Comparison of ENCODE assay signal across 8 cellular contexts in the genomic region with DNA sequence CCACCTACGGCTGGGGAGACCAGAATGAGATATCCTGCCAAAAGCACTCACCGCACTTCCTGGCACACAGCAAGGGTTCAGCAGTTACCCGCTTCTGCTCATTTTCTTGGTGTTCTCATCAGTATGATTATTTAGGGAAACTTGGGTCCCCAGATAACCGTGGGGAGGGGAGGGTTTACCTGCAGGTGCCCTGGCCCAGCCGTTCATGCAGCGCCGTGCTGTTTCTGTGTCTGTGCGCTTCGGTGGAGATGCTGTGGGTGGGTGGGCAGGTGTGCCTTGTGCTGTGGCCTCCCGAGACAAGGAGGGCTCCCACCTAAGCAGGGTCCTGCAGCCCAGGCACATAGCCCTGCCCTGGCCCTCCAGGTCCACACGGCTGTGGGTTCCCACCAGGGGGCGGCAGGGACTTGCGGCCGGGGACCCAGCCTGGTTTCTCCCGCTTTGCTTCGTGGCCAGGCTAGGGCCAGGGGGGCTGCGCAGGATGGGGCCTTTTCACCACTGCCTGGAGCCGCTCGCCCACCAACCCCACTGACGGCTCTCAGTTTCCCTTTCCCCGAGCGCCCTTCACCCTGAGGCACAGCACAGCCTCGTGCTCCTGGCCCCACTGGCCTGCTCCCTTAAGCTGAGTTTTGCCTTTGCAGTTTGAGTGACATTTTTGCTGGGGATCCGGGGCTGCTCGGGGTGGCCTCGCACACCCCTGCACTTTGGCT.
A peak's percentile ranks its signal among the peaks of the same experiment; 100 is the strongest.
DNase-seq lines count a peak whose midpoint lies in the region; ATAC-seq and TF ChIP-seq lines count a peak whose summit lies in the region.

No MANE protein-coding gene starts in this region.

- no peaks in the 10 kb centered on the region for H3K9me3 ChIP-seq in A673 (ENCODE audit: low read depth, low read length, poor library complexity, severe bottlenecking)
- no peaks in the 10 kb centered on the region for H3K9me3 ChIP-seq in endodermal cell (ENCODE audit: control insufficient read depth, low read length)
- H3K9me3 ChIP-seq in naive thymus-derived CD4-positive, alpha-beta T cell (ENCODE audit: control insufficient read depth in 2 of 3, low read length in 3 of 3): no peaks in the 10 kb centered on the region

- POLR2A ChIA-PET in A673 (lab: Charles Lee; ENCODE audit: low non-redundant PET): no interaction called here
- POLR2A ChIA-PET in activated CD8-positive, alpha-beta T cell treated with anti-CD3 and anti-CD28 coated beads for 36 hours (lab: Charles Lee): interaction anchor here (1.0 kb wide), 1 partner anchor 201 kb away, joined by 3 read pairs; no protein-coding TSS in a partner anchor
- POLR2A ChIA-PET in naive thymus-derived CD4-positive, alpha-beta T cell (lab: Charles Lee): interaction anchor here (0.8 to 2.2 kb wide), 2 partner anchors 200 to 207 kb away, joined by 3 to 7 read pairs; no protein-coding TSS in a partner anchor

- 77 to 80% methylated on average over 11 to 26 of the region's 26 CpGs for WGBS in endodermal cell (ENCODE audit: insufficient coverage in 1 of 2, insufficient read length in 1 of 2), 2 experiments

- TF ChIP-seq CTCF in A673 (conservative IDR thresholded peaks at IDR 0.05; ENCODE audit: low read depth, low read length): peak; percentile 62; the same call in 1 of the 2 replicates
- TF ChIP-seq CTCF in LNCAP (IDR thresholded peaks at IDR 0.05): peak; percentile 49
- TF ChIP-seq CTCF in activated CD8-positive, alpha-beta T cell treated with anti-CD3 and anti-CD28 coated beads for 36 hours (IDR thresholded peaks at IDR 0.05): peak; percentile 64
- peak; percentile 81 for TF ChIP-seq CTCF in endodermal cell (conservative IDR thresholded peaks at IDR 0.05)

- H3K4me3 ChIP-seq in A673 (ENCODE audit: low read depth, low read length, poor library complexity, severe bottlenecking) (no peak overlapping the region), endodermal cell (ENCODE audit: low read length) (no peak overlapping the region)
- no peak overlapping the region for H3K4me3 ChIP-seq in naive thymus-derived CD4-positive, alpha-beta T cell (ENCODE audit: low read length)

- H3K27ac Mint-ChIP-seq in activated CD8-positive, alpha-beta T cell treated with anti-CD3 and anti-CD28 coated beads for 36 hours: no peak overlapping the region
- H3K27ac Mint-ChIP-seq in endodermal cell: no peak overlapping the region
- peak overlapping the region in 2 of 9 donors; percentile 12 to 28 for H3K27ac Mint-ChIP-seq in naive thymus-derived CD4-positive, alpha-beta T cell
- no peak overlapping the region for H3K27ac Mint-ChIP-seq in stimulated activated effector memory CD8-positive, alpha-beta T cell treated with anti-CD3 and anti-CD28 coated beads, Interleukin-12 subunit alpha, Interleukin-12 subunit beta, amount 100 ng/mL, for 72 hours

- H3K9me3 Mint-ChIP-seq in activated CD8-positive, alpha-beta T cell treated with anti-CD3 and anti-CD28 coated beads for 36 hours: no peaks in the 10 kb centered on the region
- H3K9me3 Mint-ChIP-seq in endodermal cell: no peaks in the 10 kb centered on the region
- H3K9me3 Mint-ChIP-seq in naive thymus-derived CD4-positive, alpha-beta T cell: no peaks in the 10 kb centered on the region
- H3K9me3 Mint-ChIP-seq in stimulated activated effector memory CD8-positive, alpha-beta T cell treated with anti-CD3 and anti-CD28 coated beads, Interleukin-12 subunit alpha, Interleukin-12 subunit beta, amount 100 ng/mL, for 72 hours: no peaks in the 10 kb centered on the region

- intact Hi-C loops in A673 (cut with micrococcal nuclease; ENCODE audit: unreplicated experiment): no loop called here
- intact Hi-C loops in activated CD8-positive, alpha-beta T cell treated with anti-CD3 and anti-CD28 coated beads for 36 hours (cut with micrococcal nuclease): loop anchor here (5.0 kb wide), 1 partner anchor 87 kb away; no protein-coding TSS in a partner anchor
- intact Hi-C loops in naive thymus-derived CD4-positive, alpha-beta T cell (cut with micrococcal nuclease): loop anchor here (1.0 to 2.0 kb wide), 5 partner anchors 87 to 287 kb away; no protein-coding TSS in a partner anchor

- H3K27me3 Mint-ChIP-seq in activated CD8-positive, alpha-beta T cell treated with anti-CD3 and anti-CD28 coated beads for 36 hours: no peaks in the 10 kb centered on the region
- H3K27me3 Mint-ChIP-seq in endodermal cell (ENCODE audit: insufficient read depth): no peaks in the 10 kb centered on the region
- no peaks in the 10 kb centered on the region for H3K27me3 Mint-ChIP-seq in naive thymus-derived CD4-positive, alpha-beta T cell

- H3K36me3 ChIP-seq in A673 (ENCODE audit: insufficient read depth, low read length, poor library complexity, severe bottlenecking) (no peaks in the 10 kb centered on the region), endodermal cell (ENCODE audit: control insufficient read depth, insufficient read depth, low read length) (no peaks in the 10 kb centered on the region)
- H3K36me3 ChIP-seq in naive thymus-derived CD4-positive, alpha-beta T cell (ENCODE audit: control insufficient read depth in 2 of 3, insufficient read depth in 3 of 3, low read length in 3 of 3): no peaks in the 10 kb centered on the region

- DNase-seq in A673 (ENCODE audit: low spot score): peak; percentile 34
- peak; percentile 80 for DNase-seq in GM19238 (ENCODE audit: insufficient read length, low spot score)
- peak; percentile 75 for DNase-seq in activated CD8-positive, alpha-beta T cell treated with anti-CD3 and anti-CD28 coated beads for 36 hours
- DNase-seq in endodermal cell: peak; percentile 91
- peak; percentile 34 to 70 (median 58) for DNase-seq in naive thymus-derived CD4-positive, alpha-beta T cell
- DNase-seq in stimulated activated effector memory CD8-positive, alpha-beta T cell treated with anti-CD3 and anti-CD28 coated beads, Interleukin-12 subunit alpha, Interleukin-12 subunit beta, amount 100 ng/mL, for 72 hours (ENCODE audit: low spot score in 2 of 2): peak; percentile 65 to 82
- DNase-seq in NCI-H2171 treated with DMSO at 0.1 percent for 48 hours (lab: John Stamatoyannopoulos, UW): no peak

- no TSS peak for BruUV-seq in A673 (replicated peaks; lab: Mats Ljungman, UMichigan)

- H3K9ac ChIP-seq in endodermal cell (ENCODE audit: extremely low read depth, low read length, poor library complexity, severe bottlenecking): no peak overlapping the region

- no peaks in the 10 kb centered on the region for H3K36me3 Mint-ChIP-seq in activated CD8-positive, alpha-beta T cell treated with anti-CD3 and anti-CD28 coated beads for 36 hours (ENCODE audit: low read depth)
- H3K36me3 Mint-ChIP-seq in endodermal cell (ENCODE audit: low read depth): no peaks in the 10 kb centered on the region
- H3K36me3 Mint-ChIP-seq in naive thymus-derived CD4-positive, alpha-beta T cell: no peaks in the 10 kb centered on the region
- no peaks in the 10 kb centered on the region for H3K36me3 Mint-ChIP-seq in stimulated activated effector memory CD8-positive, alpha-beta T cell treated with anti-CD3 and anti-CD28 coated beads, Interleukin-12 subunit alpha, Interleukin-12 subunit beta, amount 100 ng/mL, for 72 hours

- ATAC-seq in activated CD8-positive, alpha-beta T cell treated with anti-CD3 and anti-CD28 coated beads for 36 hours: peak; percentile 89
- ATAC-seq in naive thymus-derived CD4-positive, alpha-beta T cell: peak; percentile 83
- peak; percentile 81 for ATAC-seq in stimulated activated effector memory CD8-positive, alpha-beta T cell treated with anti-CD3 and anti-CD28 coated beads, Interleukin-12 subunit alpha, Interleukin-12 subunit beta, amount 100 ng/mL, for 72 hours

- H3K4me3 Mint-ChIP-seq in activated CD8-positive, alpha-beta T cell treated with anti-CD3 and anti-CD28 coated beads for 36 hours: no peak overlapping the region
- H3K4me3 Mint-ChIP-seq in endodermal cell: no peak overlapping the region
- H3K4me3 Mint-ChIP-seq in naive thymus-derived CD4-positive, alpha-beta T cell: peak overlapping the region in 1 of 10 donors; percentile 16
- H3K4me3 Mint-ChIP-seq in stimulated activated effector memory CD8-positive, alpha-beta T cell treated with anti-CD3 and anti-CD28 coated beads, Interleukin-12 subunit alpha, Interleukin-12 subunit beta, amount 100 ng/mL, for 72 hours: peak overlapping the region; percentile 34

- no peak overlapping the region for H3K27ac ChIP-seq in A673 (ENCODE audit: low read depth, low read length, poor library complexity, severe bottlenecking)
- no peak overlapping the region for H3K27ac ChIP-seq in endodermal cell (ENCODE audit: low read depth, low read length)
- no peak overlapping the region for H3K27ac ChIP-seq in naive thymus-derived CD4-positive, alpha-beta T cell (ENCODE audit: low read depth, low read length)

- H3K4me1 Mint-ChIP-seq in activated CD8-positive, alpha-beta T cell treated with anti-CD3 and anti-CD28 coated beads for 36 hours (ENCODE audit: low read depth): peaks cover 12% of the 10 kb centered on the region
- H3K4me1 Mint-ChIP-seq in endodermal cell: peaks cover 8% of the 10 kb centered on the region
- peaks cover 0 to 10% (median 7%) of the 10 kb centered on the region in 7 donors for H3K4me1 Mint-ChIP-seq in naive thymus-derived CD4-positive, alpha-beta T cell
- H3K4me1 Mint-ChIP-seq in stimulated activated effector memory CD8-positive, alpha-beta T cell treated with anti-CD3 and anti-CD28 coated beads, Interleukin-12 subunit alpha, Interleukin-12 subunit beta, amount 100 ng/mL, for 72 hours: no peaks in the 10 kb centered on the region

- CTCF ChIA-PET in A673 (lab: Charles Lee): no interaction called here
- CTCF ChIA-PET in activated CD8-positive, alpha-beta T cell treated with anti-CD3 and anti-CD28 coated beads for 36 hours (lab: Charles Lee): interaction anchor here (0.5 to 2.9 kb wide), 18 partner anchors 10 to 287 kb away, joined by 3 to 19 read pairs (median 4); partner anchors contain the start of gene ABRAXAS2
- CTCF ChIA-PET in naive thymus-derived CD4-positive, alpha-beta T cell (lab: Charles Lee): interaction anchor here (0.7 to 10.2 kb wide), 8 partner anchors 8 to 290 kb away, joined by 3 to 110 read pairs (median 4); partner anchors contain the start of gene FAM53B

- H3K4me1 ChIP-seq in A673 (ENCODE audit: insufficient read depth, low read length, poor library complexity, severe bottlenecking): no peaks in the 10 kb centered on the region
- no peaks in the 10 kb centered on the region for H3K4me1 ChIP-seq in endodermal cell (ENCODE audit: control insufficient read depth, insufficient read depth, low read length)
- H3K4me1 ChIP-seq in naive thymus-derived CD4-positive, alpha-beta T cell (ENCODE audit: control insufficient read depth in 2 of 2, insufficient read depth in 2 of 2, low read length in 2 of 2): peaks cover 0 to 10% of the 10 kb centered on the region in 2 donors

- H3K27me3 ChIP-seq in A673 (replicated peaks; ENCODE audit: insufficient read depth, low read depth, low read length, poor library complexity) (no peaks in the 10 kb centered on the region), endodermal cell (ENCODE audit: control insufficient read depth, insufficient read depth, low read length, poor library complexity, severe bottlenecking) (no peaks in the 10 kb centered on the region)
- H3K27me3 ChIP-seq in naive thymus-derived CD4-positive, alpha-beta T cell (ENCODE audit: control insufficient read depth in 2 of 2, insufficient read depth in 2 of 2, low read length in 2 of 2): no peaks in the 10 kb centered on the region
